Comparison of ENCODE assay signal across 1 cellular context in the genomic region with DNA sequence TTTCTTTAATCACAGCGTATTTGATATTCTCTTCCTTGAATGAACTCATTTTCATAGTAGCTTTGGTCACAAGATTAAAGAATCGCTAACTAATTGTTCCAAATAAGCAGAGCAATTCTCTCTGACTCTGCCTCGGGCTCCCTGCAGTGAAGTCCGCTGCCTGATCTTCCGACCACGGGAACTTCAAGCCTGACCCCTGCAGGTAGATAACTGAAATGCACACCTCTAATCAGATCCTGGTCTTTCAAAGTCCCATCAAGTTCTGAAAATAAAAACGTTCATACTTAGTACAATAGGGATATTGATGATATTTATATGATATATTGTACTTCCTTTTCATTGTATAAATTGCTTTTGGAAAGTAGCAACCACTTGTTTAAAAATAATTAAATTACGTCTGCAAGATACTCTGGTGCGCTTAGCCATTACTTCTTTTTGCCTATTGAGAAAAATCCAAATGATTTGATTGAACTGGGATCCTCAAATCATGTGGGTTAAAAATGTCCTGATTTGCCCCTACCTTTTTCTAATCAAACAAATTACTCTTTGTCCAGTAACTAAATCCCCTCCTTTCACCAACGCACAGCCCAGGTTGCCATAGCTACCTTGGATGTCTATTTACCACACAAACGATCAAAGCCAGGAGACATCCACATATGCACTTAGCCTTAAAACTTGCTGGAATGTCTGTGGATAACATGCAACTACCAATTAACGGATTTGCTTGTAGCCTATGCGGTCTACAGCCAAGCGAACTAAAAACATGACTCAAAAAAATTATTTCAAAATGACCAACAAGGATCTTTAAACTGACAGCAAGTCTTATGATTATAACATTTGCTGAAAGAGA.
TF ChIP-seq lines count a peak whose summit lies in the region.

No MANE protein-coding gene starts in this region.

TF ChIP-seq in H1, 55 proteins besides CTCF, POLR2A, EP300 and RAD21:
- TF ChIP-seq SIRT6 (IDR thresholded peaks at IDR 0.05; ENCODE audit: low read length) = no peak
- TF ChIP-seq MAFK (IDR thresholded peaks at IDR 0.05; ENCODE audit: low read depth, low read length) = no peak
- TF ChIP-seq BRCA1 (IDR thresholded peaks at IDR 0.05; ENCODE audit: low read depth, low read length) = no peak
- no peak for TF ChIP-seq CREB1 (IDR thresholded peaks at IDR 0.05)
- TF ChIP-seq NANOG (IDR thresholded peaks at IDR 0.05; ENCODE audit: insufficient read depth, low read depth, low read length, poor library complexity, severe bottlenecking) = no peak
- no peak for TF ChIP-seq MAX (IDR thresholded peaks at IDR 0.05)
- no peak for TF ChIP-seq TAF1 (IDR thresholded peaks at IDR 0.05; ENCODE audit: low read depth, low read length)
- TF ChIP-seq EZH2 (IDR thresholded peaks at IDR 0.05; ENCODE audit: low read depth, low read length, severe bottlenecking) = no peak
- TF ChIP-seq PHF8 (conservative IDR thresholded peaks at IDR 0.05; ENCODE audit: low read depth, low read length) = no peak
TF ChIP-seq in H1: peak in this region for 0.
